ENCODE assay signal across 1 cellular context in the genomic region with DNA sequence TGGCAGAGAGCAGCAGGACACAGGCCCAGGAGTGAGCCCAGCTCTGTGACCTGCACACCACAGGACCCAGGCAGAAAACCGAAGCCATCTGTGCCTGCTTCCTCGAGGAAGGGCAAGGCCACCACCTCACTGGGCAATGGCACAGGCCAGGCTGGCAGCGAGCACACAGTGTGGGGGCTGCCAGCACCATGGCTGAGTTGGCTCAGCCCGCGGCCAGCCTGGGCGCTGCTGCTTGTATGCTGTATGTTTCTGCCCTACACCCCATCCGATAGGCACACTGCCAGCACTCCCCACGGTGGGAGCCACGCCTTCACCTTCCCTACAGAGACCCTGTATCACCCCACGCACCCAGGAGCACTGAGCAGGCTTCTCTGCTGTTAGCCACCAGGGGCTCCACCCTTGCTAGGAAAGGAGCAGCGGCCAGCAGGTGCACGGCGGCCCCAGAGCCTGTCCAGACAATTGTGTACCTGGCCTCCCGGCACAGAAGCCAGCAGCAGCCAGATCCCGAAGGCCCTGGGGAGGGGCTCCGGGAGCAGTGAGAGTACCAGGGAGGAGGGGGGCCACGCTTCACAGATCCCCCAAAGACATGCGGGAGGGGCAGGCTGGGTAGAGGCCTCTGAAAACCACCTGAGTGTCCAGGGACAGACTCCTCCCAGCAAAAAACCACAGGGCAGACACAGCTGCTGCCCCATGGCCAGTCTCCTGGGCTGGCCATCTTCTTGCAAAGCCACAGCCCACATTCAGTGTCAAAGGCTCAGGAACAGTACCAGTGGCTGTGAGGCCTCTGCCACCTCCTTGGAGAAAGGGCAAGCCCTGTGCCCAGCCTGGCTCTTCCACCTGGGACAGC.
TF ChIP-seq lines count a peak whose summit lies in the region.

No MANE protein-coding gene starts in this region.

TF ChIP-seq in IMR-90, 13 proteins besides CTCF, POLR2A, EP300 and RAD21 (continued from another document):
- TF ChIP-seq FOS (IDR thresholded peaks at IDR 0.05; ENCODE audit: low read depth, low read length), result no peak
- TF ChIP-seq, protein P1, sequence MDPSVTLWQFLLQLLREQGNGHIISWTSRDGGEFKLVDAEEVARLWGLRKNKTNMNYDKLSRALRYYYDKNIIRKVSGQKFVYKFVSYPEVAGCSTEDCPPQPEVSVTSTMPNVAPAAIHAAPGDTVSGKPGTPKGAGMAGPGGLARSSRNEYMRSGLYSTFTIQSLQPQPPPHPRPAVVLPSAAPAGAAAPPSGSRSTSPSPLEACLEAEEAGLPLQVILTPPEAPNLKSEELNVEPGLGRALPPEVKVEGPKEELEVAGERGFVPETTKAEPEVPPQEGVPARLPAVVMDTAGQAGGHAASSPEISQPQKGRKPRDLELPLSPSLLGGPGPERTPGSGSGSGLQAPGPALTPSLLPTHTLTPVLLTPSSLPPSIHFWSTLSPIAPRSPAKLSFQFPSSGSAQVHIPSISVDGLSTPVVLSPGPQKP (IDR thresholded peaks at IDR 0.05; ENCODE audit: borderline replicate concordance, low read depth, low read length), result no peak
- TF ChIP-seq RCOR1 (IDR thresholded peaks at IDR 0.05; ENCODE audit: insufficient replicate concordance, low read length), result no peak
- TF ChIP-seq MAFK (IDR thresholded peaks at IDR 0.05; ENCODE audit: low read depth, low read length), result no peak
- TF ChIP-seq CHD1 (IDR thresholded peaks at IDR 0.05; ENCODE audit: low read depth, low read length), result no peak
TF ChIP-seq in IMR-90: peak in this region for 0.
